In genomic region chr17:41811549-41812175, GRCh38 we compare ENCODE assay signal across 8 cellular contexts. TPM values are rescaled to one million over a fixed set of nuclear protein-coding genes. Genes with fewer than 3 reads are reported as not detected.
DNase-seq lines count a peak whose midpoint lies in the region; ATAC-seq and TF ChIP-seq lines count a peak whose summit lies in the region.

A gene with protein sequence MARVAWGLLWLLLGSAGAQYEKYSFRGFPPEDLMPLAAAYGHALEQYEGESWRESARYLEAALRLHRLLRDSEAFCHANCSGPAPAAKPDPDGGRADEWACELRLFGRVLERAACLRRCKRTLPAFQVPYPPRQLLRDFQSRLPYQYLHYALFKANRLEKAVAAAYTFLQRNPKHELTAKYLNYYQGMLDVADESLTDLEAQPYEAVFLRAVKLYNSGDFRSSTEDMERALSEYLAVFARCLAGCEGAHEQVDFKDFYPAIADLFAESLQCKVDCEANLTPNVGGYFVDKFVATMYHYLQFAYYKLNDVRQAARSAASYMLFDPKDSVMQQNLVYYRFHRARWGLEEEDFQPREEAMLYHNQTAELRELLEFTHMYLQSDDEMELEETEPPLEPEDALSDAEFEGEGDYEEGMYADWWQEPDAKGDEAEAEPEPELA (minus strand): TSS chr17:41811949. CDS start chr17:41811915, 34 bp downstream.

- POLR2A ChIA-PET in activated CD4-positive, alpha-beta memory T cell treated with anti-CD3 and anti-CD28 coated beads for 36 hours (lab: Charles Lee): interaction anchor here (0.7 to 2.0 kb wide), 4 partner anchors 26 to 148 kb away, joined by 3 to 7 read pairs (median 4); partner anchors contain the start of gene EIF1

- no peak for TF ChIP-seq POLR2A in lower leg skin (IDR thresholded peaks at IDR 0.05)

- peak; percentile 58 for ATAC-seq in HG03159 (IDR thresholded peaks at IDR 0.05; ENCODE audit: unreplicated experiment)
- ATAC-seq in HG03025 (IDR thresholded peaks at IDR 0.05; ENCODE audit: low FRiP score, unreplicated experiment): no peak

- H3K9me3 Mint-ChIP-seq in activated CD4-positive, alpha-beta memory T cell treated with anti-CD3 and anti-CD28 coated beads for 36 hours: no peaks in the 10 kb centered on the region

- H3K4me3 ChIP-seq in lower leg skin (ENCODE audit: low read depth, poor library complexity, severe bottlenecking): peak within 1 kb of the TSS; percentile 52

- H3K4me3 Mint-ChIP-seq in activated CD4-positive, alpha-beta memory T cell treated with anti-CD3 and anti-CD28 coated beads for 36 hours: peak within 1 kb of the TSS; percentile 82

- 0 to 1% methylated on average over 3 to 47 of the region's 84 CpGs for WGBS in lower leg skin, 2 donors

- intact Hi-C loops in activated CD4-positive, alpha-beta memory T cell treated with anti-CD3 and anti-CD28 coated beads for 36 hours (cut with micrococcal nuclease): no loop called here
- intact Hi-C loops in lower leg skin (cut with DNase I; ENCODE audit: low total_unique reads): no loop called here

- H3K27me3 Mint-ChIP-seq in activated CD4-positive, alpha-beta memory T cell treated with anti-CD3 and anti-CD28 coated beads for 36 hours: peaks cover 2% of the 10 kb centered on the region

- TF ChIP-seq CTCF in GM10266 (IDR thresholded peaks at IDR 0.05; ENCODE audit: control insufficient read depth, insufficient read depth, low read depth, missing control alignments) (peak; percentile 71), lower leg skin (IDR thresholded peaks at IDR 0.05) (peak in 1 of 3 donors; percentile 49)

- peak; percentile 88 for DNase-seq in GM10266 (ENCODE audit: extremely low spot score)
- peak; percentile 51 to 90 for DNase-seq in NCI-H526 (lab: John Stamatoyannopoulos, UW)
- peak; percentile 80 for DNase-seq in activated CD4-positive, alpha-beta memory T cell treated with anti-CD3 and anti-CD28 coated beads for 36 hours
- peak; percentile 93 for DNase-seq in ecto neural progenitor cell (ENCODE audit: low spot score)
- peak; percentile 62 to 95 for DNase-seq in lower leg skin (ENCODE audit: low spot score in 2 of 2)
- peak; percentile 67 for DNase-seq in stimulated activated CD4-positive, alpha-beta T cell treated with anti-CD3 and anti-CD28 coated beads, Interleukin-4, amount 100 ng/mL, for 24 hours

- H3K27ac Mint-ChIP-seq in activated CD4-positive, alpha-beta memory T cell treated with anti-CD3 and anti-CD28 coated beads for 36 hours: peak within 1 kb of the TSS; percentile 30

- H3K4me1 Mint-ChIP-seq in activated CD4-positive, alpha-beta memory T cell treated with anti-CD3 and anti-CD28 coated beads for 36 hours (ENCODE audit: low read depth): peaks cover 17% of the 10 kb centered on the region

- H3K36me3 Mint-ChIP-seq in activated CD4-positive, alpha-beta memory T cell treated with anti-CD3 and anti-CD28 coated beads for 36 hours: no peaks in the 10 kb centered on the region

- CTCF ChIA-PET in activated CD4-positive, alpha-beta memory T cell treated with anti-CD3 and anti-CD28 coated beads for 36 hours (lab: Charles Lee): interaction anchor here (0.5 to 3.1 kb wide), 20 partner anchors 8 to 370 kb away, joined by 3 to 27 read pairs (median 4); partner anchors contain the start of genes EIF1, JUP, KCNH4 and NKIRAS2

RNA-seq across cellular contexts. Expression of the gene that starts here (rescaled TPM):
- total RNA-seq in activated CD4-positive, alpha-beta memory T cell treated with anti-CD3 and anti-CD28 coated beads for 36 hours: 1 to 10 TPM; 2.5 to 2.9 TPM
- 10 to 100 TPM; 12.8 to 14.5 (median 13.2) TPM for total RNA-seq in lower leg skin
